Comparison of ENCODE assay signal across 1 cellular context in genomic region chr21:29194847-29195246, GRCh38.
TF ChIP-seq lines count a peak whose summit lies in the region.

No MANE protein-coding gene starts in this region.

TF ChIP-seq in IMR-90, 13 proteins besides CTCF, POLR2A, EP300 and RAD21:
- TF ChIP-seq RCOR1 (IDR thresholded peaks at IDR 0.05; ENCODE audit: insufficient replicate concordance, low read length) (no peak), CEBPB (IDR thresholded peaks at IDR 0.05; ENCODE audit: low read depth, low read length) (no peak), MXI1 (IDR thresholded peaks at IDR 0.05; ENCODE audit: borderline replicate concordance, low read depth, low read length) (no peak), NFE2L2 (IDR thresholded peaks at IDR 0.05; ENCODE audit: low read depth, low read length) (no peak), RFX5 (IDR thresholded peaks at IDR 0.05; ENCODE audit: low read depth, low read length) (no peak), USF2 (IDR thresholded peaks at IDR 0.05; ENCODE audit: low read depth, low read length) (no peak), FOS (IDR thresholded peaks at IDR 0.05; ENCODE audit: low read depth, low read length) (no peak), MAFK (IDR thresholded peaks at IDR 0.05; ENCODE audit: low read depth, low read length) (no peak), MAZ (IDR thresholded peaks at IDR 0.05; ENCODE audit: borderline replicate concordance, low read depth, low read length) (no peak), BHLHE40 (IDR thresholded peaks at IDR 0.05; ENCODE audit: low read depth, low read length) (no peak), ELK1 (IDR thresholded peaks at IDR 0.05; ENCODE audit: borderline replicate concordance, low read depth, low read length) (no peak), CHD1 (IDR thresholded peaks at IDR 0.05; ENCODE audit: low read depth, low read length) (no peak), SMC3 (IDR thresholded peaks at IDR 0.05; ENCODE audit: low read depth, low read length) (no peak)
